ENCODE assay signal across 1 cellular context in the genomic region with DNA sequence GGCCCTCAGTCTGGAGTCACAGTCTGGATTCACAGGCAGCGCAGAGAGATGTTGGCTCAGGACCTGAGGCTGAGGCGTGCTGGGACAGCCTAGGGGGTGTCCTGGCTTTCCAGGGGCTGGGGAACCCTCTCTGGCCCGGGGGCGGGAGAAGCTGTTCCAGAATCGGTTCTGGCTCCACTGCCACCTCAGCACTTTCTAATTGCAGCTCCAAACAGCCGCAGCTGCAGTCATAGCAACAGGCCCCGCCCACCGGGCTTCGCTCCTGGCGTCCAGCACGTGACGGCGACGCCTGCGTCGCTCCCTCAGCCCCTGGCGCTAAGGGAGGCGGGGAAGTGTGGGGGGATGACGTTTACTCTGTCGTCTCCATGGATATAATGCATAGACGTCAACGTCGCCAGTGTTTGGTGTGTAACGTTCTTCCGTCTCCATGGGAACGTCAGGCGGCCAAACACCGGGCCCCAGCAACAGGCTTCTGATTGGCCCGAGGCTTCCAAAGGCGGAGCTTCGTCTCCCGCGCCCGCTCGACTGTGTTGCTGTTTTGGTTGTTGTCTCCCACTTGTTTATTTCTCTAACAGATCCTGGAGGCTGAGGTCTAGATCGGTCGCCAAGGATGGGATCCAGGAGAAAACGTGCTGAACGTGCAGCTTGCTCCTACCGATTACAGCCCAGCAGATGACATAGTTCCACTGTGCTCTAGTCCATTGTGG.
A peak's percentile ranks its signal among the peaks of the same experiment; 100 is the strongest.
TF ChIP-seq lines count a peak whose summit lies in the region.

No MANE protein-coding gene starts in this region.

TF ChIP-seq in HepG2, 621 proteins besides CTCF, POLR2A, EP300 and RAD21 (continued from another document and continues in another):
- TF ChIP-seq, protein P1, sequence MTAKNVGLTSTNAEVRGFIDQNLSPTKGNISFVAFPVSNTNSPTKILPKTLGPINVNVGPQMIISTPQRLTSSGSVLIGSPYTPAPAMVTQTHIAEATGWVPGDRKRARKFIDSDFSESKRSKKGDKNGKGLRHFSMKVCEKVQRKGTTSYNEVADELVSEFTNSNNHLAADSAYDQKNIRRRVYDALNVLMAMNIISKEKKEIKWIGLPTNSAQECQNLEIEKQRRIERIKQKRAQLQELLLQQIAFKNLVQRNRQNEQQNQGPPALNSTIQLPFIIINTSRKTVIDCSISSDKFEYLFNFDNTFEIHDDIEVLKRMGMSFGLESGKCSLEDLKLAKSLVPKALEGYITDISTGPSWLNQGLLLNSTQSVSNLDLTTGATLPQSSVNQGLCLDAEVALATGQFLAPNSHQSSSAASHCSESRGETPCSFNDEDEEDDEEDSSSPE (CRISPR knock-in tag; IDR thresholded peaks at IDR 0.05): peak; percentile 81
- TF ChIP-seq, protein P2, sequence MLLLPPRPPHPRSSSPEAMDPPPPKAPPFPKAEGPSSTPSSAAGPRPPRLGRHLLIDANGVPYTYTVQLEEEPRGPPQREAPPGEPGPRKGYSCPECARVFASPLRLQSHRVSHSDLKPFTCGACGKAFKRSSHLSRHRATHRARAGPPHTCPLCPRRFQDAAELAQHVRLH (CRISPR knock-in tag; IDR thresholded peaks at IDR 0.05; ENCODE audit: borderline replicate concordance, low read depth): 0 out of 2 replicates have a peak, but pooled peaks have one; percentile 45
- TF ChIP-seq KAT8 (CRISPR knock-in tag; IDR thresholded peaks at IDR 0.05): peak; percentile 71
- peak; percentile 58; the same call in 1 of the 2 replicates for TF ChIP-seq ERF (CRISPR knock-in tag; IDR thresholded peaks at IDR 0.05)
- peak; percentile 52; the same call in 1 of the 2 replicates for TF ChIP-seq KDM2A (CRISPR knock-in tag; IDR thresholded peaks at IDR 0.05; ENCODE audit: borderline replicate concordance, low read depth)
- TF ChIP-seq, protein P3, sequence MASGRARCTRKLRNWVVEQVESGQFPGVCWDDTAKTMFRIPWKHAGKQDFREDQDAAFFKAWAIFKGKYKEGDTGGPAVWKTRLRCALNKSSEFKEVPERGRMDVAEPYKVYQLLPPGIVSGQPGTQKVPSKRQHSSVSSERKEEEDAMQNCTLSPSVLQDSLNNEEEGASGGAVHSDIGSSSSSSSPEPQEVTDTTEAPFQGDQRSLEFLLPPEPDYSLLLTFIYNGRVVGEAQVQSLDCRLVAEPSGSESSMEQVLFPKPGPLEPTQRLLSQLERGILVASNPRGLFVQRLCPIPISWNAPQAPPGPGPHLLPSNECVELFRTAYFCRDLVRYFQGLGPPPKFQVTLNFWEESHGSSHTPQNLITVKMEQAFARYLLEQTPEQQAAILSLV (CRISPR knock-in tag; IDR thresholded peaks at IDR 0.05; ENCODE audit: borderline replicate concordance): peak; percentile 49; the same call in 1 of the 2 replicates
- TF ChIP-seq, protein P4, sequence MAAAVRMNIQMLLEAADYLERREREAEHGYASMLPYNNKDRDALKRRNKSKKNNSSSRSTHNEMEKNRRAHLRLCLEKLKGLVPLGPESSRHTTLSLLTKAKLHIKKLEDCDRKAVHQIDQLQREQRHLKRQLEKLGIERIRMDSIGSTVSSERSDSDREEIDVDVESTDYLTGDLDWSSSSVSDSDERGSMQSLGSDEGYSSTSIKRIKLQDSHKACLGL (CRISPR knock-in tag; IDR thresholded peaks at IDR 0.05): peak; percentile 71; the same call in 1 of the 2 replicates
- no peak for TF ChIP-seq ZNF850 (CRISPR knock-in tag; conservative IDR thresholded peaks at IDR 0.05)
- TF ChIP-seq TSC22D2 (CRISPR knock-in tag; IDR thresholded peaks at IDR 0.05; ENCODE audit: borderline replicate concordance): no peak
- no peak for TF ChIP-seq ZNF547 (CRISPR knock-in tag; IDR thresholded peaks at IDR 0.05)
- TF ChIP-seq, protein P5, sequence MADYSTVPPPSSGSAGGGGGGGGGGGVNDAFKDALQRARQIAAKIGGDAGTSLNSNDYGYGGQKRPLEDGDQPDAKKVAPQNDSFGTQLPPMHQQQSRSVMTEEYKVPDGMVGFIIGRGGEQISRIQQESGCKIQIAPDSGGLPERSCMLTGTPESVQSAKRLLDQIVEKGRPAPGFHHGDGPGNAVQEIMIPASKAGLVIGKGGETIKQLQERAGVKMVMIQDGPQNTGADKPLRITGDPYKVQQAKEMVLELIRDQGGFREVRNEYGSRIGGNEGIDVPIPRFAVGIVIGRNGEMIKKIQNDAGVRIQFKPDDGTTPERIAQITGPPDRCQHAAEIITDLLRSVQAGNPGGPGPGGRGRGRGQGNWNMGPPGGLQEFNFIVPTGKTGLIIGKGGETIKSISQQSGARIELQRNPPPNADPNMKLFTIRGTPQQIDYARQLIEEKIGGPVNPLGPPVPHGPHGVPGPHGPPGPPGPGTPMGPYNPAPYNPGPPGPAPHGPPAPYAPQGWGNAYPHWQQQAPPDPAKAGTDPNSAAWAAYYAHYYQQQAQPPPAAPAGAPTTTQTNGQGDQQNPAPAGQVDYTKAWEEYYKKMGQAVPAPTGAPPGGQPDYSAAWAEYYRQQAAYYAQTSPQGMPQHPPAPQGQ (CRISPR knock-in tag; IDR thresholded peaks at IDR 0.05; ENCODE audit: borderline replicate concordance): peak; percentile 17; the same call in 1 of the 2 replicates
- no peak for TF ChIP-seq ZKSCAN8 (CRISPR knock-in tag; IDR thresholded peaks at IDR 0.05; ENCODE audit: borderline replicate concordance)
- peak; percentile 92 for TF ChIP-seq FOXP1 (IDR thresholded peaks at IDR 0.05)
- peak; percentile 58; the same call in 1 of the 2 replicates for TF ChIP-seq FOXP1 (CRISPR knock-in tag; IDR thresholded peaks at IDR 0.05)
- TF ChIP-seq ZFP90 (CRISPR knock-in tag; IDR thresholded peaks at IDR 0.05; ENCODE audit: borderline replicate concordance): peak; percentile 59; the same call in 1 of the 2 replicates
- TF ChIP-seq, protein P6, sequence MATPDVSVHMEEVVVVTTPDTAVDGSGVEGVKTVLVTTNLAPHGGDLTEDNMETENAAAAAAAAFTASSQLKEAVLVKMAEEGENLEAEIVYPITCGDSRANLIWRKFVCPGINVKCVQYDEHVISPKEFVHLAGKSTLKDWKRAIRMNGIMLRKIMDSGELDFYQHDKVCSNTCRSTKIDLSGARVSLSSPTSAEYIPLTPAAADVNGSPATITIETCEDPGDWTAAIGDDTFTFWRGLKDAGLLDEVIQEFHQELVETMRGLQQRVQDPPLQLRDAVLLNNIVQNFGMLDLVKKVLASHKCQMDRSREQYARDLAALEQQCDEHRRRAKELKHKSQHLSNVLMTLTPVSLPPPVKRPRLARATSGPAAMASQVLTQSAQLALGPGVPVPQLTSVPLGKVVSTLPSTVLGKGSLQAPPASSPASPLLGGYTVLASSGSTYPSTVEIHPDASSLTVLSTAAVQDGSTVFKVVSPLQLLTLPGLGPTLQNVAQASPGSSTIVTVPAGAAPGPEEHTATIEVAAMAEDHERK (CRISPR knock-in tag; IDR thresholded peaks at IDR 0.05; ENCODE audit: low read depth): peak; percentile 84
- TF ChIP-seq ZNF878 (CRISPR knock-in tag; IDR thresholded peaks at IDR 0.05): no peak
- TF ChIP-seq, protein P7, sequence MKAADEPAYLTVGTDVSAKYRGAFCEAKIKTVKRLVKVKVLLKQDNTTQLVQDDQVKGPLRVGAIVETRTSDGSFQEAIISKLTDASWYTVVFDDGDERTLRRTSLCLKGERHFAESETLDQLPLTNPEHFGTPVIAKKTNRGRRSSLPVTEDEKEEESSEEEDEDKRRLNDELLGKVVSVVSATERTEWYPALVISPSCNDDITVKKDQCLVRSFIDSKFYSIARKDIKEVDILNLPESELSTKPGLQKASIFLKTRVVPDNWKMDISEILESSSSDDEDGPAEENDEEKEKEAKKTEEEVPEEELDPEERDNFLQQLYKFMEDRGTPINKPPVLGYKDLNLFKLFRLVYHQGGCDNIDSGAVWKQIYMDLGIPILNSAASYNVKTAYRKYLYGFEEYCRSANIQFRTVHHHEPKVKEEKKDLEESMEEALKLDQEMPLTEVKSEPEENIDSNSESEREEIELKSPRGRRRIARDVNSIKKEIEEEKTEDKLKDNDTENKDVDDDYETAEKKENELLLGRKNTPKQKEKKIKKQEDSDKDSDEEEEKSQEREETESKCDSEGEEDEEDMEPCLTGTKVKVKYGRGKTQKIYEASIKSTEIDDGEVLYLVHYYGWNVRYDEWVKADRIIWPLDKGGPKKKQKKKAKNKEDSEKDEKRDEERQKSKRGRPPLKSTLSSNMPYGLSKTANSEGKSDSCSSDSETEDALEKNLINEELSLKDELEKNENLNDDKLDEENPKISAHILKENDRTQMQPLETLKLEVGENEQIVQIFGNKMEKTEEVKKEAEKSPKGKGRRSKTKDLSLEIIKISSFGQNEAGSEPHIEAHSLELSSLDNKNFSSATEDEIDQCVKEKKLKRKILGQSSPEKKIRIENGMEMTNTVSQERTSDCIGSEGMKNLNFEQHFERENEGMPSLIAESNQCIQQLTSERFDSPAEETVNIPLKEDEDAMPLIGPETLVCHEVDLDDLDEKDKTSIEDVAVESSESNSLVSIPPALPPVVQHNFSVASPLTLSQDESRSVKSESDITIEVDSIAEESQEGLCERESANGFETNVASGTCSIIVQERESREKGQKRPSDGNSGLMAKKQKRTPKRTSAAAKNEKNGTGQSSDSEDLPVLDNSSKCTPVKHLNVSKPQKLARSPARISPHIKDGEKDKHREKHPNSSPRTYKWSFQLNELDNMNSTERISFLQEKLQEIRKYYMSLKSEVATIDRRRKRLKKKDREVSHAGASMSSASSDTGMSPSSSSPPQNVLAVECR (CRISPR knock-in tag; IDR thresholded peaks at IDR 0.05; ENCODE audit: borderline replicate concordance): peak; percentile 93
- TF ChIP-seq ATF7 (IDR thresholded peaks at IDR 0.05): peak; percentile 61
- peak; percentile 87 for TF ChIP-seq ATF7 (CRISPR knock-in tag; IDR thresholded peaks at IDR 0.05)
- TF ChIP-seq MYC (CRISPR knock-in tag; IDR thresholded peaks at IDR 0.05; ENCODE audit: borderline replicate concordance): peak; percentile 54; the same call in 1 of the 2 replicates
- TF ChIP-seq ZNF614 (CRISPR knock-in tag; IDR thresholded peaks at IDR 0.05; ENCODE audit: borderline replicate concordance): peak; percentile 49; the same call in 1 of the 2 replicates
- no peak for TF ChIP-seq CC2D1A (CRISPR knock-in tag; IDR thresholded peaks at IDR 0.05)
- peak; percentile 94 for TF ChIP-seq HIVEP1 (CRISPR knock-in tag; IDR thresholded peaks at IDR 0.05)
- 0 out of 2 replicates have a peak, but pooled peaks have one; percentile 49 for TF ChIP-seq ZNF761 (CRISPR knock-in tag; conservative IDR thresholded peaks at IDR 0.05)
- peak; percentile 87 for TF ChIP-seq CREM (IDR thresholded peaks at IDR 0.05)
- TF ChIP-seq CREM (CRISPR knock-in tag; IDR thresholded peaks at IDR 0.05): no peak
- TF ChIP-seq FOSL2 (CRISPR knock-in tag; IDR thresholded peaks at IDR 0.05): peak; percentile 42; the same call in 1 of the 2 replicates
- TF ChIP-seq, protein P8, sequence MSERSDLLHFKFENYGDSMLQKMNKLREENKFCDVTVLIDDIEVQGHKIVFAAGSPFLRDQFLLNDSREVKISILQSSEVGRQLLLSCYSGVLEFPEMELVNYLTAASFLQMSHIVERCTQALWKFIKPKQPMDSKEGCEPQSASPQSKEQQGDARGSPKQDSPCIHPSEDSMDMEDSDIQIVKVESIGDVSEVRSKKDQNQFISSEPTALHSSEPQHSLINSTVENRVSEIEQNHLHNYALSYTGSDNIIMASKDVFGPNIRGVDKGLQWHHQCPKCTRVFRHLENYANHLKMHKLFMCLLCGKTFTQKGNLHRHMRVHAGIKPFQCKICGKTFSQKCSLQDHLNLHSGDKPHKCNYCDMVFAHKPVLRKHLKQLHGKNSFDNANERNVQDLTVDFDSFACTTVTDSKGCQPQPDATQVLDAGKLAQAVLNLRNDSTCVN (CRISPR knock-in tag; IDR thresholded peaks at IDR 0.05; ENCODE audit: borderline replicate concordance): peak; percentile 93
- peak; percentile 96 for TF ChIP-seq HOXA3 (CRISPR knock-in tag; IDR thresholded peaks at IDR 0.05)
- TF ChIP-seq SP4 (CRISPR knock-in tag; IDR thresholded peaks at IDR 0.05): peak; percentile 76; the same call in 1 of the 2 replicates
- TF ChIP-seq CENPT (CRISPR knock-in tag; IDR thresholded peaks at IDR 0.05; ENCODE audit: low read depth): no peak
- TF ChIP-seq ZNF343 (CRISPR knock-in tag; IDR thresholded peaks at IDR 0.05): peak; percentile 58; the same call in 1 of the 2 replicates
- no peak for TF ChIP-seq ZC3H4 (CRISPR knock-in tag; IDR thresholded peaks at IDR 0.05; ENCODE audit: borderline replicate concordance)
- TF ChIP-seq IRF2 (CRISPR knock-in tag; IDR thresholded peaks at IDR 0.05): peak; percentile 61; the same call in 1 of the 2 replicates
- TF ChIP-seq ZNF331 (CRISPR knock-in tag; IDR thresholded peaks at IDR 0.05): peak; percentile 33; the same call in 1 of the 2 replicates
- no peak for TF ChIP-seq ZNF205 (CRISPR knock-in tag; IDR thresholded peaks at IDR 0.05)
- TF ChIP-seq ZNF556 (CRISPR knock-in tag; IDR thresholded peaks at IDR 0.05; ENCODE audit: borderline replicate concordance): peak; percentile 62; the same call in 1 of the 2 replicates
- no peak for TF ChIP-seq ZNF121 (CRISPR knock-in tag; IDR thresholded peaks at IDR 0.05)
- TF ChIP-seq, protein P9, sequence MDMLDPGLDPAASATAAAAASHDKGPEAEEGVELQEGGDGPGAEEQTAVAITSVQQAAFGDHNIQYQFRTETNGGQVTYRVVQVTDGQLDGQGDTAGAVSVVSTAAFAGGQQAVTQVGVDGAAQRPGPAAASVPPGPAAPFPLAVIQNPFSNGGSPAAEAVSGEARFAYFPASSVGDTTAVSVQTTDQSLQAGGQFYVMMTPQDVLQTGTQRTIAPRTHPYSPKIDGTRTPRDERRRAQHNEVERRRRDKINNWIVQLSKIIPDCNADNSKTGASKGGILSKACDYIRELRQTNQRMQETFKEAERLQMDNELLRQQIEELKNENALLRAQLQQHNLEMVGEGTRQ (IDR thresholded peaks at IDR 0.05; ENCODE audit: low read depth, low read length): peak; percentile 97
- TF ChIP-seq, protein P9 (CRISPR knock-in tag; IDR thresholded peaks at IDR 0.05; ENCODE audit: borderline replicate concordance): peak; percentile 97; the same call in 1 of the 2 replicates
- TF ChIP-seq SIX1 (CRISPR knock-in tag; IDR thresholded peaks at IDR 0.05; ENCODE audit: borderline replicate concordance): no peak
- TF ChIP-seq ZNF615 (CRISPR knock-in tag; IDR thresholded peaks at IDR 0.05; ENCODE audit: borderline replicate concordance): no peak
- TF ChIP-seq SP5 (CRISPR knock-in tag; IDR thresholded peaks at IDR 0.05; ENCODE audit: borderline replicate concordance, low read depth): peak; percentile 91
- TF ChIP-seq ZNF251 (CRISPR knock-in tag; IDR thresholded peaks at IDR 0.05): 0 out of 2 replicates have a peak, but pooled peaks have one; percentile 58
- no peak for TF ChIP-seq NKX3-1 (CRISPR knock-in tag; IDR thresholded peaks at IDR 0.05)
- TF ChIP-seq NFKB2 (CRISPR knock-in tag; IDR thresholded peaks at IDR 0.05; ENCODE audit: borderline replicate concordance): peak; percentile 83; the same call in 1 of the 2 replicates
- TF ChIP-seq ZNF350 (CRISPR knock-in tag; IDR thresholded peaks at IDR 0.05; ENCODE audit: borderline replicate concordance, low read depth): peak; percentile 69
- peak; percentile 69 for TF ChIP-seq HNRNPLL (IDR thresholded peaks at IDR 0.05; ENCODE audit: low read depth, low read length, poor library complexity, severe bottlenecking)
- no peak for TF ChIP-seq ZFP36 (IDR thresholded peaks at IDR 0.05; ENCODE audit: borderline replicate concordance, low read depth, low read length, partially characterized antibody)
